Comparison of ENCODE assay signal across 1 cellular context in genomic region chr11:58626915-58627483, GRCh38.
A peak's percentile ranks its signal among the peaks of the same experiment; 100 is the strongest.
TF ChIP-seq lines count a peak whose summit lies in the region.

No MANE protein-coding gene starts in this region.

TF ChIP-seq in K562, 482 proteins besides CTCF, POLR2A, EP300 and RAD21:
- peak; percentile 90 for TF ChIP-seq MAFK (IDR thresholded peaks at IDR 0.05; ENCODE audit: low read length)
- no peak for TF ChIP-seq JUN (IDR thresholded peaks at IDR 0.05; ENCODE audit: borderline replicate concordance, low read depth, low read length)
- TF ChIP-seq JUN (CRISPR knock-in tag; IDR thresholded peaks at IDR 0.05; ENCODE audit: borderline replicate concordance) = no peak
- TF ChIP-seq ZBTB2 (IDR thresholded peaks at IDR 0.05) = no peak
- peak in 1 of 2 experiments; percentile 23; a peak in 1 of 4 replicates for TF ChIP-seq TRIM24 (IDR thresholded peaks at IDR 0.05)
- peak; percentile 84 for TF ChIP-seq C11orf30 (IDR thresholded peaks at IDR 0.05; ENCODE audit: low read depth)
- no peak for TF ChIP-seq RBM17 (IDR thresholded peaks at IDR 0.05; ENCODE audit: borderline replicate concordance, low read depth, low read length)
- TF ChIP-seq HNRNPUL1 (IDR thresholded peaks at IDR 0.05; ENCODE audit: low read length) = no peak
- TF ChIP-seq PCBP1 (IDR thresholded peaks at IDR 0.05; ENCODE audit: low read depth, low read length, poor library complexity, severe bottlenecking) = no peak
- peak; percentile 85 for TF ChIP-seq MAFG (tag; conservative IDR thresholded peaks at IDR 0.05)
- peak; percentile 94 for TF ChIP-seq ZNF316 (IDR thresholded peaks at IDR 0.05)
- TF ChIP-seq TSC22D4 (tag; IDR thresholded peaks at IDR 0.05) = no peak
- TF ChIP-seq HNRNPK (IDR thresholded peaks at IDR 0.05; ENCODE audit: low read depth, low read length, poor library complexity, severe bottlenecking) = no peak
- TF ChIP-seq NR2F6 (CRISPR knock-in tag; IDR thresholded peaks at IDR 0.05) = no peak
- TF ChIP-seq POLR2B (IDR thresholded peaks at IDR 0.05; ENCODE audit: low read depth, partially characterized antibody) = peak; percentile 27
- TF ChIP-seq CEBPG (CRISPR knock-in tag; IDR thresholded peaks at IDR 0.05) = peak; percentile 48; the same call in 1 of the 2 replicates
- peak; percentile 63 to 76; a peak in 3 of 4 replicates for TF ChIP-seq CEBPG (tag; conservative IDR thresholded peaks at IDR 0.05 in 1 of 2, IDR thresholded peaks at IDR 0.05 in 1 of 2)
- peak; percentile 73 for TF ChIP-seq MAFF (IDR thresholded peaks at IDR 0.05; ENCODE audit: low read length)
- TF ChIP-seq MTA2 (IDR thresholded peaks at IDR 0.05; ENCODE audit: low read depth) = no peak
- no peak for TF ChIP-seq THRAP3 (IDR thresholded peaks at IDR 0.05; ENCODE audit: borderline replicate concordance)
- TF ChIP-seq ZNF655 (CRISPR knock-in tag; IDR thresholded peaks at IDR 0.05) = no peak
- TF ChIP-seq MLX (CRISPR knock-in tag; conservative IDR thresholded peaks at IDR 0.05) = no peak
- no peak for TF ChIP-seq ARID2 (IDR thresholded peaks at IDR 0.05)
- TF ChIP-seq RREB1 (CRISPR knock-in tag; IDR thresholded peaks at IDR 0.05) = no peak
- no peak for TF ChIP-seq NFIX (CRISPR knock-in tag; IDR thresholded peaks at IDR 0.05; ENCODE audit: low read depth)
- TF ChIP-seq CREB3L1 (IDR thresholded peaks at IDR 0.05; ENCODE audit: borderline replicate concordance, low read depth) = no peak
- TF ChIP-seq LARP7 (IDR thresholded peaks at IDR 0.05) = no peak
- 0 out of 2 replicates have a peak, but pooled peaks have one; percentile 18 for TF ChIP-seq CEBPB (tag; IDR thresholded peaks at IDR 0.05)
- TF ChIP-seq ZNF57 (CRISPR knock-in tag; IDR thresholded peaks at IDR 0.05) = no peak
TF ChIP-seq in K562: peak in this region for 9.
